8 cellular contexts compared by ENCODE assay signal in the genomic region with DNA sequence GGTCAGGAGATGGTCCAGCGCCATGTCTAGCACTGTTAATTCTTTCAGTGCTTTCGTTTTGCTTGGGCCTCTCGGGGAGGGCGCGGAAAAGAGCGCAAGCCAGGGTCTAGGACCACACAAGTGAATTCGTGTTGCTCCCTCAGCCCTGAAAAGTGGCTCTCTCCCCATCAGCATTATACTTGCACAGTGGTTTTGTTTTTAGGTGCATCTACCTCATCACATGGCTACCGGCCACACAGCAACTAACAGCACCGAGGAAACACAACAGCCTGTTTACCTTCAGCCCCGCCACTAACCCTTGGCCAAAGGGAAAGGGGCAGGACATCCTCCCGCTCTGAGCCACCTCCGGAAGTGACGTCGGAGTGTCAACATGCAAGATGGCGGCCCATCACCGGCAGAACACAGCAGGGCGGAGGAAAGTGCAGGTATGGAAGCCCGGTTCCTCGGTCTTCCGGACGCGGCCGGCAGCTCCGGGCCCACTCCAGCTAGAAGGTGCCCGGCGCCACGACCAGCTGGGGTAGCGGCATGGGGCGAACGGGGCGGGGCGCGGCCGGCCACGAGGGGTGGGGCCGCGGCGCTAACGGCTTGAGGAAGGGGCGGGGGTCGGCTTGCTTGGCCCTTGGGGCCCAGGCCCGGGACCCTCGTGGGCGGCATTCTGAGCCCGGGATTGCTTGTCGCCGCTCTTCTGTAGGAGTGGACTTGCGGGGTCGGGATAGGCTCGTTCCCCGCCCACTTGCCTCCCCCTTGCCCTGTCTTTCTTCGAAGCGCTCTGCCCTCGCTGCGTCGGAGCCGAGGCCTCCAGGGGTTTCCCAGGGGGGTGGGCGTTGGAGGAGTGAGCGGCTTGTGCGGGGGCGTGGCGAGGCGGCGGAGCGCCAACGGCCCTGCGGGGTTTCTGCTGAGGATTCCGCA. TPM values are rescaled to one million over a fixed set of nuclear protein-coding genes. Genes with fewer than 3 reads are reported as not detected.
DNase-seq lines count a peak whose midpoint lies in the region; ATAC-seq and TF ChIP-seq lines count a peak whose summit lies in the region.

A gene (minus strand): TSS at position 296 of the 909 bp plus-strand sequence. CDS start 101,582 bp downstream, outside the sequence.
A gene (plus strand): TSS at position 368 of the 909 bp plus-strand sequence. CDS start 10 bp downstream, at position 378.

- 1% methylated on average over 20 of the region's 68 CpGs for WGBS in esophagus muscularis mucosa

- BruUV-seq in PC-9 (replicated peaks; lab: Mats Ljungman, UMichigan), result TSS peak; percentile 97

- H2AFZ ChIP-seq in PC-9, result peak within 1 kb of the TSS; percentile 99

- H3K4me1 ChIP-seq in PC-9 (replicated peaks; ENCODE audit: insufficient read depth) (peaks cover 7% of the 10 kb centered on the region), esophagus muscularis mucosa (peaks cover 15 to 41% (median 29%) of the 10 kb centered on the region in 4 donors), muscle layer of colon (ENCODE audit: insufficient read depth, low read length) (peaks cover 6% of the 10 kb centered on the region)

- CTCF ChIA-PET in PC-9 (lab: Charles Lee), result no interaction called here

- no peaks in the 10 kb centered on the region for H3K27me3 ChIP-seq in PC-9 (ENCODE audit: insufficient read depth, low read depth)
- no peaks in the 10 kb centered on the region for H3K27me3 ChIP-seq in esophagus muscularis mucosa
- H3K27me3 ChIP-seq in muscle layer of colon (ENCODE audit: control insufficient read depth in 1 of 2, insufficient read depth in 2 of 2, low read length in 2 of 2), result no peaks in the 10 kb centered on the region

- in situ Hi-C loops in KBM-7 (cut with MboI; ENCODE audit: low pct_unique_long_range_greater_than_20kb, low sequenced_read_pairs), result no loop called here

- H3K36me3 ChIP-seq in PC-9 (ENCODE audit: low read depth), result no peaks in the 10 kb centered on the region
- no peaks in the 10 kb centered on the region for H3K36me3 ChIP-seq in esophagus muscularis mucosa
- no peaks in the 10 kb centered on the region for H3K36me3 ChIP-seq in muscle layer of colon (ENCODE audit: insufficient read depth, low read length)

- H3K27ac ChIP-seq in PC-9 (peak within 1 kb of the TSS; percentile 64; the same call in 1 of the 2 replicates), esophagus muscularis mucosa (replicated peaks in 1 of 4) (peak within 1 kb of the TSS; percentile 88 to 92 (median 89)), muscle layer of colon (ENCODE audit: low read depth, low read length) (peak within 1 kb of the TSS; percentile 92)

- POLR2A ChIA-PET in PC-9 (lab: Charles Lee; ENCODE audit: unreplicated experiment), result no interaction called here

- TF ChIP-seq CTCF in PC-9 (conservative IDR thresholded peaks at IDR 0.05) (no peak), esophagus muscularis mucosa (IDR thresholded peaks at IDR 0.05) (no peak)

- no peaks in the 10 kb centered on the region for H3F3A ChIP-seq in PC-9 (ENCODE audit: insufficient read depth, low read depth)

- no peaks in the 10 kb centered on the region for H3K9me3 ChIP-seq in PC-9 (ENCODE audit: insufficient read depth, low read depth)
- no peaks in the 10 kb centered on the region for H3K9me3 ChIP-seq in esophagus muscularis mucosa
- no peaks in the 10 kb centered on the region for H3K9me3 ChIP-seq in muscle layer of colon (ENCODE audit: low read length)

- DNase-seq in DMS53 treated with DMSO at 0.1 percent for 48 hours (lab: John Stamatoyannopoulos, UW; ENCODE audit: unreplicated experiment) (peak; percentile 41), KBM-7 (peak; percentile 88), PC-9 (peak; percentile 79 to 82), esophagus muscularis mucosa (ENCODE audit: extremely low spot score) (peak; percentile 99)
- DNase-seq in activated T-cell treated with anti-CD3 and anti-CD28 coated beads, Interleukin-2, amount 50 U/mL, for 48 hours, result peak; percentile 93
- peak; percentile 82 to 84 for DNase-seq in stimulated activated CD8-positive, alpha-beta memory T cell treated with anti-CD3 and anti-CD28 coated beads, Interleukin-7, amount 100 ng/mL, for 1 hour (ENCODE audit: low read depth in 2 of 2)

- peak; percentile 58 for TF ChIP-seq POLR2A in esophagus muscularis mucosa (IDR thresholded peaks at IDR 0.05; ENCODE audit: low read depth)

- H3K4me2 ChIP-seq in PC-9, result peak within 1 kb of the TSS; percentile 87

- peaks cover 32% of the 10 kb centered on the region for H3K79me2 ChIP-seq in PC-9 (ENCODE audit: low read depth)

- peak within 1 kb of the TSS; percentile 98 for H3K4me3 ChIP-seq in PC-9
- peak within 1 kb of the TSS; percentile 93 to 98 (median 96) for H3K4me3 ChIP-seq in esophagus muscularis mucosa
- H3K4me3 ChIP-seq in muscle layer of colon (ENCODE audit: low read depth in 1 of 2, low read length in 2 of 2), result peak within 1 kb of the TSS; percentile 78 to 96

- 0 out of 2 replicates have a peak, but pooled peaks cover 3% of the 10 kb centered on the region for H4K20me1 ChIP-seq in PC-9 (ENCODE audit: insufficient read depth)

- intact Hi-C loops in PC-9 (cut with micrococcal nuclease; ENCODE audit: unreplicated experiment) (no loop called here), esophagus muscularis mucosa (cut with DNase I) (loop anchor here (5.0 kb wide), 1 partner anchor 55 kb away; a partner anchor contains a TSS)

- no peaks in the 10 kb centered on the region for H3K9me2 ChIP-seq in PC-9 (ENCODE audit: insufficient read depth)

- TF ChIP-seq EP300 in esophagus muscularis mucosa (IDR thresholded peaks at IDR 0.05), result no peak

- peak; percentile 98 for ATAC-seq in GM21723 (IDR thresholded peaks at IDR 0.05; ENCODE audit: unreplicated experiment)

- H3K9ac ChIP-seq in muscle layer of colon (ENCODE audit: low read length), result peak within 1 kb of the TSS; percentile 75

RNA-seq across cellular contexts. Expression of the first gene that starts in this region (rescaled TPM):
- total RNA-seq in PC-9 (2021) (not detected in 2 replicates), esophagus muscularis mucosa (under 1 TPM; 0.34 to 0.99 (median 0.56) TPM)

RNA-seq across cellular contexts. Expression of the second gene that starts in this region (rescaled TPM):
- 26.0 and 31.2 TPM in 2 replicates for total RNA-seq in PC-9 (2021)
- 10 to 100 TPM; 25.9 to 40.0 (median 29.8) TPM for total RNA-seq in esophagus muscularis mucosa

Comparison
In these comparisons a context has a peak if more than half of its experiments do, and no peak if none do; other contexts are left out.
1. Peak in every context shown above with its lines: DNase-seq, ATAC-seq, H3K4me3 ChIP-seq and H3K27ac ChIP-seq.
2. DNase-seq: peak in every context shown above with its lines; median percentile 99 in esophagus muscularis mucosa; 93 in activated T-cell treated with anti-CD3 and anti-CD28 coated beads, Interleukin-2, amount 50 U/mL, for 48 hours; 88 in KBM-7; 83 in stimulated activated CD8-positive, alpha-beta memory T cell treated with anti-CD3 and anti-CD28 coated beads, Interleukin-7, amount 100 ng/mL, for 1 hour; 80 in PC-9; 41 in DMS53 treated with DMSO at 0.1 percent for 48 hours.